Comparison of ENCODE assay signal across 8 cellular contexts in genomic region chr13:95494082-95494681, GRCh38. TPM values are rescaled to one million over a fixed set of nuclear protein-coding genes. Genes with fewer than 3 reads are reported as not detected.
A peak's percentile ranks its signal among the peaks of the same experiment; 100 is the strongest.
DNase-seq lines count a peak whose midpoint lies in the region; ATAC-seq, FAIRE-seq and TF ChIP-seq lines count a peak whose summit lies in the region.

No MANE protein-coding gene starts in this region.

- no peak overlapping the region for H2AK5ac ChIP-seq in H1 (ENCODE audit: low read depth, low read length)

- intact Hi-C loops in naive thymus-derived CD4-positive, alpha-beta T cell (cut with micrococcal nuclease): loop anchor here in 1 of 2 donors (1.0 kb wide), 1 partner anchor 340 kb away; no protein-coding TSS in a partner anchor

- H3K9me3 Mint-ChIP-seq in naive thymus-derived CD4-positive, alpha-beta T cell: peaks cover 0 to 18% (median 5%) of the 10 kb centered on the region in 11 donors
- H3K9me3 Mint-ChIP-seq in stimulated activated naive CD8-positive, alpha-beta T cell treated with anti-CD3 and anti-CD28 coated beads, Interleukin-15, amount 100 ng/mL, for 72 hours: peaks cover 0 to 12% of the 10 kb centered on the region in 2 donors

- H3K14ac ChIP-seq in H1 (ENCODE audit: insufficient read length): no peak overlapping the region

- no peak overlapping the region for H3K27ac Mint-ChIP-seq in naive thymus-derived CD4-positive, alpha-beta T cell
- no peak overlapping the region for H3K27ac Mint-ChIP-seq in stimulated activated naive CD8-positive, alpha-beta T cell treated with anti-CD3 and anti-CD28 coated beads, Interleukin-15, amount 100 ng/mL, for 72 hours

- H4K20me1 ChIP-seq in H1 (replicated peaks in 1 of 2; ENCODE audit: control insufficient read depth in 1 of 2, insufficient read depth in 2 of 2, low read length in 2 of 2): no peaks in the 10 kb centered on the region

- no peak overlapping the region for H3K23ac ChIP-seq in H1 (ENCODE audit: insufficient read length)

- H2AFZ ChIP-seq in H1 (ENCODE audit: low read length): no peak overlapping the region

- no peak for ATAC-seq in naive thymus-derived CD4-positive, alpha-beta T cell
- ATAC-seq in stimulated activated naive CD8-positive, alpha-beta T cell treated with anti-CD3 and anti-CD28 coated beads, Interleukin-15, amount 100 ng/mL, for 72 hours: no peak

- DNase-seq in AML-193 (lab: John Stamatoyannopoulos, UW) (peak; percentile 55 to 64), GM13976 (ENCODE audit: low spot score) (peak; percentile 72), HTR-8/SVneo (ENCODE audit: insufficient read length, low spot score) (peak; percentile 38), OCI-M2 (lab: John Stamatoyannopoulos, UW; ENCODE audit: unreplicated experiment) (peak; percentile 16), H1 (ENCODE audit: low read depth in 1 of 2, low spot score in 2 of 2) (no peak), activated gamma-delta T cell (lab: John Stamatoyannopoulos, UW) (no peak)
- peak in 5 of 9 donors; percentile 23 to 35 (median 27) for DNase-seq in naive thymus-derived CD4-positive, alpha-beta T cell
- DNase-seq in stimulated activated naive CD8-positive, alpha-beta T cell treated with anti-CD3 and anti-CD28 coated beads, Interleukin-15, amount 100 ng/mL, for 72 hours: no peak

- no peak overlapping the region for H4K8ac ChIP-seq in H1 (ENCODE audit: extremely low read depth, insufficient read depth, low read length)

- H3K9ac ChIP-seq in H1 (replicated peaks in 1 of 4; ENCODE audit: extremely low read depth in 1 of 4, low read depth in 3 of 4, low read length in 3 of 4): no peak overlapping the region

- H4K5ac ChIP-seq in H1 (ENCODE audit: insufficient read length, low read depth, low read length): no peak overlapping the region

- POLR2A ChIA-PET in H1 (lab: Charles Lee; ENCODE audit: partially characterized antibody): no interaction called here
- POLR2A ChIA-PET in naive thymus-derived CD4-positive, alpha-beta T cell (lab: Charles Lee): no interaction called here

- no peak overlapping the region for H3K4me2 ChIP-seq in H1 (ENCODE audit: insufficient read depth in 1 of 2, low read depth in 2 of 2, low read length in 2 of 2)

- WGBS in H1 (ENCODE audit: extremely low coverage in 1 of 2, insufficient coverage in 1 of 2, insufficient read length in 1 of 2, insufficient replicate concordance in 2 of 2, low coverage in 1 of 2, low lambda C conversion rate in 2 of 2, missing lambda C conversion rate in 1 of 2), 2 experiments: 51% methylated on average over 7 of the region's 7 CpGs; no CpG with 5 or more reads in 1 of the 2 experiments

- H4K91ac ChIP-seq in H1 (replicated peaks; ENCODE audit: insufficient read length, low read length): no peak overlapping the region

- no peaks in the 10 kb centered on the region for H3K23me2 ChIP-seq in H1 (ENCODE audit: low read depth, low read length)

- no peak overlapping the region for H3K4ac ChIP-seq in H1 (replicated peaks; ENCODE audit: insufficient read length, low read depth, low read length)

- no peaks in the 10 kb centered on the region for H3K79me2 ChIP-seq in H1 (ENCODE audit: control insufficient read depth in 1 of 2, insufficient read depth in 2 of 2, low read length in 2 of 2)

- no peaks in the 10 kb centered on the region for H3K4me1 ChIP-seq in H1 (replicated peaks in 1 of 4; ENCODE audit: control insufficient read depth in 3 of 4, insufficient read depth in 4 of 4, low read length in 3 of 4)
- no peaks in the 10 kb centered on the region for H3K4me1 ChIP-seq in naive thymus-derived CD4-positive, alpha-beta T cell (ENCODE audit: control insufficient read depth in 2 of 2, insufficient read depth in 2 of 2, low read length in 2 of 2)

- H2BK5ac ChIP-seq in H1 (ENCODE audit: low read depth, low read length): no peak overlapping the region

- peak; percentile 57 for TF ChIP-seq CTCF in GM13976 (IDR thresholded peaks at IDR 0.05; ENCODE audit: borderline replicate concordance, control extremely low read depth, extremely low read depth, insufficient read depth, missing control alignments)
- TF ChIP-seq CTCF in H1 (IDR thresholded peaks at IDR 0.05; ENCODE audit: control extremely low read depth in 1 of 3, insufficient read depth in 1 of 3, low read depth in 1 of 3, low read length in 3 of 3): peak in 2 of 3 experiments; percentile 44 to 68; a peak in 3 of 4 replicates

- no peak overlapping the region for H2BK15ac ChIP-seq in H1 (ENCODE audit: low read length)

- no peaks in the 10 kb centered on the region for H3K36me3 ChIP-seq in H1 (ENCODE audit: control insufficient read depth in 2 of 4, insufficient read depth in 4 of 4, low read length in 3 of 4)
- H3K36me3 ChIP-seq in naive thymus-derived CD4-positive, alpha-beta T cell (ENCODE audit: control insufficient read depth in 2 of 3, insufficient read depth in 3 of 3, low read length in 3 of 3): no peaks in the 10 kb centered on the region

- no peak overlapping the region for H3K18ac ChIP-seq in H1 (ENCODE audit: extremely low read depth, low read length)

- no peaks in the 10 kb centered on the region for H3K27me3 ChIP-seq in H1 (replicated peaks in 1 of 4; ENCODE audit: control insufficient read depth in 3 of 4, extremely low read depth in 1 of 4, insufficient read depth in 3 of 4, low read length in 3 of 4)
- no peaks in the 10 kb centered on the region for H3K27me3 ChIP-seq in naive thymus-derived CD4-positive, alpha-beta T cell (ENCODE audit: control insufficient read depth in 2 of 2, insufficient read depth in 2 of 2, low read length in 2 of 2)

- H2BK12ac ChIP-seq in H1 (ENCODE audit: low read depth, low read length): no peak overlapping the region

- TF ChIP-seq POLR2A in H1 (IDR thresholded peaks at IDR 0.05; ENCODE audit: control extremely low read depth in 1 of 2, low read depth in 2 of 2, low read length in 2 of 2): no peak

- H3K4me3 ChIP-seq in H1 (ENCODE audit: extremely low read depth in 1 of 4, insufficient read depth in 2 of 4, low read depth in 3 of 4, low read length in 4 of 4): no peak overlapping the region
- H3K4me3 ChIP-seq in naive thymus-derived CD4-positive, alpha-beta T cell (ENCODE audit: low read length): no peak overlapping the region

- no peaks in the 10 kb centered on the region for H3K79me1 ChIP-seq in H1 (ENCODE audit: low read depth, low read length)

- peak; percentile 57 to 62 for TF ChIP-seq RAD21 in H1 (IDR thresholded peaks at IDR 0.05 in 1 of 2, conservative IDR thresholded peaks at IDR 0.05 in 1 of 2; ENCODE audit: low read depth in 2 of 2, low read length in 2 of 2)

- peaks cover 0 to 8% (median 3%) of the 10 kb centered on the region in 5 donors for H3K36me3 Mint-ChIP-seq in naive thymus-derived CD4-positive, alpha-beta T cell

- H3K27me3 Mint-ChIP-seq in naive thymus-derived CD4-positive, alpha-beta T cell: peaks cover 6 to 23% (median 17%) of the 10 kb centered on the region in 5 donors
- H3K27me3 Mint-ChIP-seq in stimulated activated naive CD8-positive, alpha-beta T cell treated with anti-CD3 and anti-CD28 coated beads, Interleukin-15, amount 100 ng/mL, for 72 hours: peaks cover 7% of the 10 kb centered on the region

- CTCF ChIA-PET in H1 (lab: Charles Lee; ENCODE audit: partially characterized antibody): interaction anchor here (0.5 to 5.9 kb wide), 18 partner anchors 9 to 747 kb away, joined by 3 to 62 read pairs (median 3); partner anchors contain the start of gene CLDN10
- CTCF ChIA-PET in naive thymus-derived CD4-positive, alpha-beta T cell (lab: Charles Lee): no interaction called here

- peaks cover 0 to 4% (median 0%) of the 10 kb centered on the region in 7 donors for H3K4me1 Mint-ChIP-seq in naive thymus-derived CD4-positive, alpha-beta T cell
- H3K4me1 Mint-ChIP-seq in stimulated activated naive CD8-positive, alpha-beta T cell treated with anti-CD3 and anti-CD28 coated beads, Interleukin-15, amount 100 ng/mL, for 72 hours: no peaks in the 10 kb centered on the region

- FAIRE-seq in HTR-8/SVneo (lab: Jason Lieb, UNC): no peak
- peak; percentile 75 for FAIRE-seq in H1 (lab: Jason Lieb, UNC)

- H2BK120ac ChIP-seq in H1 (replicated peaks; ENCODE audit: low read depth, low read length): no peak overlapping the region

- no peak overlapping the region for H3K27ac ChIP-seq in H1 (ENCODE audit: low read depth, low read length)
- no peak overlapping the region for H3K27ac ChIP-seq in naive thymus-derived CD4-positive, alpha-beta T cell (ENCODE audit: low read depth, low read length)

- no peak overlapping the region for H3K56ac ChIP-seq in H1 (replicated peaks; ENCODE audit: insufficient read length, low read depth, low read length)

- in situ Hi-C loops in GM13976 (cut with MboI; ENCODE audit: low sequenced_read_pairs, unreplicated experiment): no loop called here

- H3K4me3 Mint-ChIP-seq in naive thymus-derived CD4-positive, alpha-beta T cell: no peak overlapping the region
- no peak overlapping the region for H3K4me3 Mint-ChIP-seq in stimulated activated naive CD8-positive, alpha-beta T cell treated with anti-CD3 and anti-CD28 coated beads, Interleukin-15, amount 100 ng/mL, for 72 hours

- no peak overlapping the region for H2BK20ac ChIP-seq in H1 (ENCODE audit: low read length)

- H3K9me3 ChIP-seq in H1 (ENCODE audit: insufficient read depth in 2 of 2, low read depth in 1 of 2, low read length in 1 of 2): peaks cover 3 to 4% of the 10 kb centered on the region in 2 experiments; a peak in 1 of 4 replicates
- H3K9me3 ChIP-seq in naive thymus-derived CD4-positive, alpha-beta T cell (ENCODE audit: control insufficient read depth in 2 of 3, low read length in 3 of 3): no peaks in the 10 kb centered on the region

- no peak for TF ChIP-seq EP300 in H1 (IDR thresholded peaks at IDR 0.05; ENCODE audit: borderline replicate concordance in 1 of 2, low read depth in 2 of 2, low read length in 2 of 2)

TF ChIP-seq in H1, 55 proteins besides CTCF, POLR2A, EP300 and RAD21 (continues in another document):
- TF ChIP-seq TAF1 (IDR thresholded peaks at IDR 0.05; ENCODE audit: low read depth, low read length) (no peak), CBX8 (IDR thresholded peaks at IDR 0.05; ENCODE audit: borderline replicate concordance, low read depth, low read length) (no peak), ATF3 (IDR thresholded peaks at IDR 0.05; ENCODE audit: insufficient read depth, low read depth, low read length) (no peak), SP4 (IDR thresholded peaks at IDR 0.05; ENCODE audit: low read length) (no peak)

RNA-seq across cellular contexts. Expression of gene CLDN10, which starts 58.3 kb away (rescaled TPM):
- total RNA-seq in H1 (2021; fragmentation: NEBNext Ultra II Directional; extraction: Animal tissue kit (Norgen Biotek cat#: 25700)): 36.0 and 41.2 TPM in 2 replicates
- 30.2 and 43.6 TPM in 2 replicates for polyA plus RNA-seq in H1 (2011; rRNA removed)
- polyA plus RNA-seq in H1 (2011; cell fraction: cytosol; rRNA removed): 34.6 TPM
- polyA plus RNA-seq in H1 (2011; cell fraction: nucleus; rRNA removed): 25.1 TPM
- polyA plus RNA-seq in H1 (2012, experiment 1 of 2): 31.9 to 38.8 TPM (median 35.7 TPM) in 4 replicates
- polyA plus RNA-seq in H1 (2012, experiment 2 of 2): 29.7 TPM
- polyA plus RNA-seq in H1 (2013, experiment 1 of 2): 78.0 TPM
- 105 TPM for polyA plus RNA-seq in H1 (2013, experiment 2 of 2)
- polyA minus RNA-seq in H1 (2011; rRNA and poly(A)+ RNA removed): 33.6 and 42.1 TPM in 2 replicates
- 17.0 TPM for polyA minus RNA-seq in H1 (2011; cell fraction: cytosol; rRNA and poly(A)+ RNA removed)
- 31.4 TPM for polyA minus RNA-seq in H1 (2011; cell fraction: nucleus; rRNA and poly(A)+ RNA removed)
- total RNA-seq in naive thymus-derived CD4-positive, alpha-beta T cell: not detected
- polyA plus RNA-seq in naive thymus-derived CD4-positive, alpha-beta T cell: not detected

Comparison
In these comparisons a context has a peak if more than half of its experiments do, and no peak if none do; other contexts are left out.
1. DNase-seq: peak in AML-193 (2 of 2), GM13976 (single experiment), HTR-8/SVneo (single experiment), OCI-M2 (single experiment) and naive thymus-derived CD4-positive, alpha-beta T cell (5 of 9); none in H1 (0 of 2), activated gamma-delta T cell (single experiment) and stimulated activated naive CD8-positive, alpha-beta T cell treated with anti-CD3 and anti-CD28 coated beads, Interleukin-15, amount 100 ng/mL, for 72 hours (0 of 2).
2. RNA of gene CLDN10, which starts 58.3 kb away (total RNA-seq): 36.0 to 41.2 TPM in H1; not detected in naive thymus-derived CD4-positive, alpha-beta T cell; every median in the first group is over 10 times any median in the second.